Comparison of ENCODE assay signal across 1 cellular context in genomic region chr9:132079391-132080071, GRCh38.
TF ChIP-seq lines count a peak whose summit lies in the region.

MED27 (minus strand) TSS chr9:132079867; CDS start chr9:132079844, 23 bp downstream.

TF ChIP-seq in HEK293, 187 proteins besides CTCF, POLR2A, EP300 and RAD21 (continued from another document and continues in another):
- TF ChIP-seq ZNF266 (tag by site-specific recombination; IDR thresholded peaks at IDR 0.05; ENCODE audit: low read depth) (no peak), ZNF138 (tag by site-specific recombination; IDR thresholded peaks at IDR 0.05; ENCODE audit: borderline replicate concordance) (no peak), GLIS1 (tag by site-specific recombination; IDR thresholded peaks at IDR 0.05) (no peak), ZNF600 (tag by site-specific recombination; IDR thresholded peaks at IDR 0.05) (no peak), ZBTB8A (tag by site-specific recombination; IDR thresholded peaks at IDR 0.05) (0 out of 2 replicates have a peak, but pooled peaks have one; percentile 12), ZNF24 (tag by site-specific recombination; IDR thresholded peaks at IDR 0.05) (peak; percentile 73; the same call in 1 of the 2 replicates), REPIN1 (tag by site-specific recombination; IDR thresholded peaks at IDR 0.05; ENCODE audit: low read depth) (no peak), OVOL3 (tag by site-specific recombination; IDR thresholded peaks at IDR 0.05) (no peak), KLF1 (tag by site-specific recombination; IDR thresholded peaks at IDR 0.05) (no peak), ZNF585B (tag by site-specific recombination; IDR thresholded peaks at IDR 0.05) (no peak), TCF7L2 (IDR thresholded peaks at IDR 0.05; ENCODE audit: borderline replicate concordance, low read depth, low read length) (no peak), ZNF677 (tag by site-specific recombination; IDR thresholded peaks at IDR 0.05) (no peak), ZNF518A (tag by site-specific recombination; conservative IDR thresholded peaks at IDR 0.05; ENCODE audit: low read depth) (peak; percentile 76), REST (tag by site-specific recombination; IDR thresholded peaks at IDR 0.05) (peak; percentile 26; the same call in 1 of the 2 replicates), ZIC2 (tag by site-specific recombination; IDR thresholded peaks at IDR 0.05) (no peak), TRIM28 (IDR thresholded peaks at IDR 0.05; ENCODE audit: borderline replicate concordance, low read length) (no peak), ZNF701 (tag by site-specific recombination; IDR thresholded peaks at IDR 0.05) (no peak), ZNF174 (tag by site-specific recombination; IDR thresholded peaks at IDR 0.05) (no peak), ZXDB (tag by site-specific recombination; IDR thresholded peaks at IDR 0.05) (peak; percentile 85), ZNF26 (tag by site-specific recombination; IDR thresholded peaks at IDR 0.05) (no peak), ZNF274 (IDR thresholded peaks at IDR 0.05; ENCODE audit: low read length) (no peak), ZNF274 (tag by site-specific recombination; IDR thresholded peaks at IDR 0.05; ENCODE audit: borderline replicate concordance) (no peak), ZNF670 (tag by site-specific recombination; IDR thresholded peaks at IDR 0.05; ENCODE audit: low read depth) (no peak), ZFP41 (tag by site-specific recombination; IDR thresholded peaks at IDR 0.05; ENCODE audit: borderline replicate concordance) (no peak), INSM2 (tag by site-specific recombination; IDR thresholded peaks at IDR 0.05) (0 out of 2 replicates have a peak, but pooled peaks have one; percentile 48), ZFP3 (tag by site-specific recombination; IDR thresholded peaks at IDR 0.05; ENCODE audit: low read depth) (no peak), ZNF530 (tag by site-specific recombination; IDR thresholded peaks at IDR 0.05; ENCODE audit: low read depth) (no peak), ZBTB48 (tag by site-specific recombination; IDR thresholded peaks at IDR 0.05) (peak; percentile 57; the same call in 1 of the 2 replicates), ZNF146 (tag by site-specific recombination; IDR thresholded peaks at IDR 0.05) (no peak), ZNF221 (tag by site-specific recombination; IDR thresholded peaks at IDR 0.05; ENCODE audit: borderline replicate concordance) (no peak), ZNF155 (tag by site-specific recombination; IDR thresholded peaks at IDR 0.05) (no peak), ZNF362 (tag by site-specific recombination; IDR thresholded peaks at IDR 0.05) (peak; percentile 94), ZNF140 (tag by site-specific recombination; IDR thresholded peaks at IDR 0.05) (no peak), ZNF621 (tag by site-specific recombination; IDR thresholded peaks at IDR 0.05) (no peak), ZNF404 (tag by site-specific recombination; IDR thresholded peaks at IDR 0.05) (no peak), ZNF18 (tag by site-specific recombination; IDR thresholded peaks at IDR 0.05) (peak; percentile 98), ZNF704 (tag by site-specific recombination; IDR thresholded peaks at IDR 0.05) (peak; percentile 43; the same call in 1 of the 2 replicates), ZNF423 (tag by site-specific recombination; IDR thresholded peaks at IDR 0.05) (no peak), ZNF76 (tag by site-specific recombination; IDR thresholded peaks at IDR 0.05; ENCODE audit: borderline replicate concordance, low read depth) (peak; percentile 97), ZNF560 (tag by site-specific recombination; IDR thresholded peaks at IDR 0.05; ENCODE audit: borderline replicate concordance) (no peak), ZNF148 (tag by site-specific recombination; IDR thresholded peaks at IDR 0.05; ENCODE audit: borderline replicate concordance) (no peak), HOXC10 (CRISPR knock-in tag; IDR thresholded peaks at IDR 0.05) (no peak), ZNF394 (tag by site-specific recombination; IDR thresholded peaks at IDR 0.05; ENCODE audit: borderline replicate concordance) (0 out of 2 replicates have a peak, but pooled peaks have one; percentile 51), ZNF791 (tag by site-specific recombination; IDR thresholded peaks at IDR 0.05) (no peak)
